Comparison of ENCODE assay signal across 15 cellular contexts in genomic region chr1:11961230-11961629, GRCh38. TPM values are rescaled to one million over a fixed set of nuclear protein-coding genes. Genes with fewer than 3 reads are reported as not detected.
DNase-seq lines count a peak whose midpoint lies in the region; ATAC-seq and TF ChIP-seq lines count a peak whose summit lies in the region.
"Had no signal": no experiment of that assay in that cellular context is flagged by ENCODE, and none has a peak within 500 bp of the region (broad histone marks: within the 10 kb centered on the region; RNA-seq: fewer than 3 reads in every experiment).

No MANE protein-coding gene starts in this region.

- peaks cover 88% of the 10 kb centered on the region for H3K36me3 Mint-ChIP-seq in dendritic cell treated with granulocyte-macrophage colony-stimulating factor and Interleukin-4, amounts not matched to agents 40 ng/mL and 50 ng/mL, for 4 days (ENCODE audit: low read depth)
- H3K36me3 Mint-ChIP-seq: activated naive CD4-positive, alpha-beta T cell treated with anti-CD3 and anti-CD28 coated beads, Interleukin-2, amount 50 U/mL, for 72 hours had no signal

- peak; percentile 52 for DNase-seq in AG10803 (ENCODE audit: low read depth)
- peak; percentile 51 for DNase-seq in MV-4-11 (lab: John Stamatoyannopoulos, UW)
- peak; percentile 54 for DNase-seq in medulla oblongata (ENCODE audit: extremely low spot score)
- no peak for DNase-seq in activated CD4-positive, alpha-beta T cell treated with anti-CD3 and anti-CD28 coated beads, Interleukin-2, amount 50 U/mL, for 1 hour
- DNase-seq in AG20443 (ENCODE audit: low spot score), result no peak
- DNase-seq in posterior vena cava (ENCODE audit: low spot score), result no peak
- DNase-seq: activated CD4-positive, alpha-beta memory T cell treated with anti-CD3 and anti-CD28 coated beads for 36 hours; BE2C; effector memory CD4-positive, alpha-beta T cell; KG1 had no signal

- ATAC-seq in HG02884 (IDR thresholded peaks at IDR 0.05; ENCODE audit: unreplicated experiment), result no peak
- ATAC-seq: activated naive CD4-positive, alpha-beta T cell treated with anti-CD3 and anti-CD28 coated beads, Interleukin-2, amount 50 U/mL, for 72 hours had no signal

- H3K4me3 ChIP-seq in AG10803 (ENCODE audit: low read length), result no peak overlapping the region
- H3K4me3 ChIP-seq: neural progenitor cell, SJSA1 had no signal

- H3K4me1 Mint-ChIP-seq in dendritic cell treated with granulocyte-macrophage colony-stimulating factor and Interleukin-4, amounts not matched to agents 40 ng/mL and 50 ng/mL, for 4 days (ENCODE audit: low read depth), result peaks cover 16% of the 10 kb centered on the region
- H3K4me1 Mint-ChIP-seq: neural progenitor cell had no signal

- no peak for TF ChIP-seq CTCF in AG10803 (conservative IDR thresholded peaks at IDR 0.05; ENCODE audit: low read length)

- no peaks in the 10 kb centered on the region for H3K9me3 Mint-ChIP-seq in dendritic cell treated with granulocyte-macrophage colony-stimulating factor and Interleukin-4, amounts not matched to agents 40 ng/mL and 50 ng/mL, for 4 days
- H3K9me3 Mint-ChIP-seq: activated CD4-positive, alpha-beta memory T cell treated with anti-CD3 and anti-CD28 coated beads for 36 hours; activated naive CD4-positive, alpha-beta T cell treated with anti-CD3 and anti-CD28 coated beads, Interleukin-2, amount 50 U/mL, for 72 hours; neural progenitor cell had no signal

- no peaks in the 10 kb centered on the region for H3K27me3 Mint-ChIP-seq in dendritic cell treated with granulocyte-macrophage colony-stimulating factor and Interleukin-4, amounts not matched to agents 40 ng/mL and 50 ng/mL, for 4 days
- H3K27me3 Mint-ChIP-seq: activated CD4-positive, alpha-beta memory T cell treated with anti-CD3 and anti-CD28 coated beads for 36 hours had no signal

- H3K4me3 Mint-ChIP-seq in dendritic cell treated with granulocyte-macrophage colony-stimulating factor and Interleukin-4, amounts not matched to agents 40 ng/mL and 50 ng/mL, for 4 days, result no peak overlapping the region
- H3K4me3 Mint-ChIP-seq: activated CD4-positive, alpha-beta memory T cell treated with anti-CD3 and anti-CD28 coated beads for 36 hours; neural progenitor cell had no signal

- peak overlapping the region; percentile 81 for H3K27ac Mint-ChIP-seq in dendritic cell treated with granulocyte-macrophage colony-stimulating factor and Interleukin-4, amounts not matched to agents 40 ng/mL and 50 ng/mL, for 4 days
- H3K27ac Mint-ChIP-seq: activated CD4-positive, alpha-beta memory T cell treated with anti-CD3 and anti-CD28 coated beads for 36 hours; activated naive CD4-positive, alpha-beta T cell treated with anti-CD3 and anti-CD28 coated beads, Interleukin-2, amount 50 U/mL, for 72 hours; neural progenitor cell had no signal

- intact Hi-C loops in dendritic cell treated with granulocyte-macrophage colony-stimulating factor and Interleukin-4, amounts not matched to agents 40 ng/mL and 50 ng/mL, for 4 days (cut with micrococcal nuclease), result no loop called here
- intact Hi-C loops in posterior vena cava (cut with DNase I), result no loop called here

RNA-seq across cellular contexts. Expression of gene MFN2, which starts 19.0 kb away (rescaled TPM):
- total RNA-seq in posterior vena cava, result 100 to 1,000 TPM in 1 of 2 donors, 10 to 100 TPM in 1; 94.8 to 102 TPM

RNA-seq across cellular contexts. Expression of gene PLOD1, which starts 26.7 kb away (rescaled TPM):
- 10 to 100 TPM; 70.0 to 91.2 TPM for total RNA-seq in posterior vena cava

RNA-seq across cellular contexts. Expression of gene KIAA2013, which starts 35.0 kb away (rescaled TPM):
- 10 to 100 TPM; 34.0 to 39.6 TPM for total RNA-seq in posterior vena cava

RNA-seq across cellular contexts. Expression of gene MIIP, which starts 58.1 kb away (rescaled TPM):
- total RNA-seq in posterior vena cava, result 10 to 100 TPM; 22.4 to 22.7 TPM

Comparison
In these comparisons a context has a peak if more than half of its experiments do, and no peak if none do; other contexts are left out.
1. DNase-seq: peak in AG10803 (single experiment), MV-4-11 (single experiment) and medulla oblongata (single experiment); none in activated CD4-positive, alpha-beta T cell treated with anti-CD3 and anti-CD28 coated beads, Interleukin-2, amount 50 U/mL, for 1 hour (single experiment), AG20443 (single experiment) and posterior vena cava (single experiment).